34 cellular contexts compared by ENCODE assay signal in genomic region chr19:9956956-9957355, GRCh38. TPM values are rescaled to one million over a fixed set of nuclear protein-coding genes. Genes with fewer than 3 reads are reported as not detected.
"Had no signal": no experiment of that assay in that cellular context is flagged by ENCODE, and none has a peak within 500 bp of the region (broad histone marks: within the 10 kb centered on the region; RNA-seq: fewer than 3 reads in every experiment).

No MANE protein-coding gene starts in this region.

- DNase-seq: activated B cell treated with CpG ODN at 0.5 μM for 24 hours; activated CD4-positive, alpha-beta memory T cell treated with anti-CD3 and anti-CD28 coated beads for 36 hours; activated CD4-positive, alpha-beta T cell treated with anti-CD3 and anti-CD28 coated beads for 4 hours; activated CD4-positive, alpha-beta T cell treated with anti-CD3 and anti-CD28 coated beads, Interleukin-2, amount 50 U/mL, for 1 hour; activated CD4-positive, CD25-positive, alpha-beta regulatory T cell treated with anti-CD3 and anti-CD28 coated beads, Interleukin-2, amount 50 U/mL, for 72 hours; activated CD8-positive, alpha-beta memory T cell treated with anti-CD3 and anti-CD28 coated beads, Interleukin-2, amount 50 U/mL, for 4 hours; activated effector memory CD4-positive, alpha-beta T cell treated with Interleukin-2 at 50 U/mL for 16 hours; activated naive CD4-positive, alpha-beta T cell treated with anti-CD3 and anti-CD28 coated beads, Interleukin-2, amount 10 ng/mL, durations not matched to agents 7 days and 5 days; activated naive CD8-positive, alpha-beta T cell treated with anti-CD3 and anti-CD28 coated beads, Interleukin-2, amount 50 U/mL, for 24 hours; activated T-cell treated with anti-CD3 and anti-CD28 coated beads for 4 hours; activated T-cell treated with anti-CD3 and anti-CD28 coated beads, Interleukin-2, amount 50 U/mL, for 4 hours; amniotic stem cell; aorta; brain microvascular endothelial cell; central memory CD4-positive, alpha-beta T cell; NCI-H1105 treated with DMSO at 0.1 percent for 48 hours; NCI-H1436; NCI-H1694; NCI-H1930; NCI-H2081 treated with DMSO at 0.1 percent for 48 hours; NCI-H226; NCI-H446 treated with DMSO at 0.1 percent for 48 hours; NCI-H524; NCI-H69; Peyer's patch; RPMI8226; SHP77 treated with DMSO at 0.1 percent for 48 hours; SK-N-SH had no signal

- H3K4me1 ChIP-seq: Peyer's patch, SJSA1 had no signal

- H3K4me2 ChIP-seq: SK-N-SH had no signal

- H3K9me2 ChIP-seq: SK-N-SH had no signal

- H3K36me3 Mint-ChIP-seq: activated CD4-positive, alpha-beta memory T cell treated with anti-CD3 and anti-CD28 coated beads for 36 hours; activated naive CD4-positive, alpha-beta T cell treated with anti-CD3 and anti-CD28 coated beads, Interleukin-2, amount 10 ng/mL, durations not matched to agents 7 days and 5 days; activated naive CD8-positive, alpha-beta T cell had no signal

- H3K9me3 Mint-ChIP-seq: activated B cell treated with CpG ODN at 0.5 μM for 24 hours; activated CD4-positive, alpha-beta memory T cell treated with anti-CD3 and anti-CD28 coated beads for 36 hours; activated naive CD4-positive, alpha-beta T cell treated with anti-CD3 and anti-CD28 coated beads, Interleukin-2, amount 10 ng/mL, durations not matched to agents 7 days and 5 days; activated naive CD8-positive, alpha-beta T cell treated with anti-CD3 and anti-CD28 coated beads, Interleukin-2, amount 50 U/mL, for 24 hours; activated T-cell treated with anti-CD3 and anti-CD28 coated beads, Interleukin-2, amount 50 U/mL, for 4 hours; T-helper 1 cell treated with Interleukin-12 subunit alpha and Interleukin-12 subunit beta and Interleukin-4 antibody, amounts not matched to agents 30 μg/mL and 1 μg/mL, for 36 hours; T-helper 2 cell treated with Interferon-gamma antibody and Interleukin-4, amounts not matched to agents 5 μg/mL and 100 μg/mL, for 36 hours had no signal

- H3K9ac ChIP-seq: SK-N-SH had no signal

- H3K4me1 Mint-ChIP-seq: activated B cell treated with CpG ODN at 0.5 μM for 24 hours; activated naive CD4-positive, alpha-beta T cell treated with anti-CD3 and anti-CD28 coated beads, Interleukin-2, amount 10 ng/mL, durations not matched to agents 7 days and 5 days; activated naive CD8-positive, alpha-beta T cell treated with anti-CD3 and anti-CD28 coated beads, Interleukin-2, amount 50 U/mL, for 24 hours had no signal

- H3K27me3 ChIP-seq: brain microvascular endothelial cell, Peyer's patch, SJSA1 had no signal

- ATAC-seq: activated naive CD8-positive, alpha-beta T cell treated with anti-CD3 and anti-CD28 coated beads, Interleukin-2, amount 50 U/mL, for 24 hours; activated T-cell treated with anti-CD3 and anti-CD28 coated beads, Interleukin-2, amount 50 U/mL, for 4 hours had no signal

- H3K4me3 ChIP-seq: Peyer's patch, SJSA1 had no signal

- H3K9me3 ChIP-seq: Peyer's patch, SJSA1, SK-N-SH had no signal

- H3K27ac ChIP-seq: brain microvascular endothelial cell, Peyer's patch, SJSA1 had no signal

- H3K36me3 ChIP-seq: brain microvascular endothelial cell, Peyer's patch, SJSA1 had no signal

- H3K27ac Mint-ChIP-seq: activated B cell treated with CpG ODN at 0.5 μM for 24 hours; activated CD4-positive, alpha-beta memory T cell treated with anti-CD3 and anti-CD28 coated beads for 36 hours; activated naive CD4-positive, alpha-beta T cell treated with anti-CD3 and anti-CD28 coated beads, Interleukin-2, amount 10 ng/mL, durations not matched to agents 7 days and 5 days; activated naive CD8-positive, alpha-beta T cell; activated naive CD8-positive, alpha-beta T cell treated with anti-CD3 and anti-CD28 coated beads, Interleukin-2, amount 50 U/mL, for 24 hours; T-helper 1 cell treated with Interleukin-12 subunit alpha and Interleukin-12 subunit beta and Interleukin-4 antibody, amounts not matched to agents 30 μg/mL and 1 μg/mL, for 36 hours; T-helper 2 cell treated with Interferon-gamma antibody and Interleukin-4, amounts not matched to agents 5 μg/mL and 100 μg/mL, for 36 hours had no signal

- H3K4me3 Mint-ChIP-seq: activated B cell treated with CpG ODN at 0.5 μM for 24 hours; activated CD4-positive, alpha-beta memory T cell treated with anti-CD3 and anti-CD28 coated beads for 36 hours; activated naive CD4-positive, alpha-beta T cell treated with anti-CD3 and anti-CD28 coated beads, Interleukin-2, amount 10 ng/mL, durations not matched to agents 7 days and 5 days; activated naive CD8-positive, alpha-beta T cell; activated naive CD8-positive, alpha-beta T cell treated with anti-CD3 and anti-CD28 coated beads, Interleukin-2, amount 50 U/mL, for 24 hours; activated T-cell treated with anti-CD3 and anti-CD28 coated beads, Interleukin-2, amount 50 U/mL, for 4 hours; T-helper 1 cell treated with Interleukin-12 subunit alpha and Interleukin-12 subunit beta and Interleukin-4 antibody, amounts not matched to agents 30 μg/mL and 1 μg/mL, for 36 hours; T-helper 2 cell treated with Interferon-gamma antibody and Interleukin-4, amounts not matched to agents 5 μg/mL and 100 μg/mL, for 36 hours had no signal

RNA-seq across cellular contexts. Expression of gene OLFM2, which starts 20.6 kb away (rescaled TPM):
- total RNA-seq: activated B cell treated with CpG ODN at 0.5 μM for 24 hours had no signal

RNA-seq across cellular contexts. Expression of gene COL5A3, which starts 53.3 kb away (rescaled TPM):
- total RNA-seq: activated B cell treated with CpG ODN at 0.5 μM for 24 hours, M059J had no signal

RNA-seq across cellular contexts. Expression of gene RDH8, which starts 56.3 kb away (rescaled TPM):
- total RNA-seq: activated B cell treated with CpG ODN at 0.5 μM for 24 hours; activated CD4-positive, alpha-beta memory T cell treated with anti-CD3 and anti-CD28 coated beads for 36 hours; activated T-cell treated with anti-CD3 and anti-CD28 coated beads, Interleukin-2, amount 50 U/mL, for 4 hours; aorta; cerebellum; M059J; Peyer's patch; SJSA1 had no signal
